24 cellular contexts compared by ENCODE assay signal in the genomic region with DNA sequence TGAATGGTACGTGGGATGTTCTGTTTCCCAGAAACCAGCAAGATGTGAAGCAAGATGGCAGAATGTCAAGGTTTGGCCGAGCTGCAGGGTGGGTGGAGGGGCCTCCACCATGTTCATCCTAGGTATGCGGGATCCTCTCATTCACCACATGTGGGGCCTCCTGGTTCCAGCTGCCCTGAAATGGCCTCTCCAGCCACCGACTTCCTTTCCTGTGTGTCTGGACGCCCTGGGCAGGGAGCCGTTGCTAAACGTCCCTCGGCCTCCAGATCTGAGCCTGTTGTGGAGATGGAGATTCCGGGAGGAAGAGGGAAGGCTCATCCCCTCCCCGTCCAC.
DNase-seq lines count a peak whose midpoint lies in the region; ATAC-seq, FAIRE-seq and TF ChIP-seq lines count a peak whose summit lies in the region.
"Had no signal": no experiment of that assay in that cellular context is flagged by ENCODE, and none has a peak within 500 bp of the region (broad histone marks: within the 10 kb centered on the region; RNA-seq: fewer than 3 reads in every experiment).

No MANE protein-coding gene starts in this region.

- H4K5ac ChIP-seq in H1 (ENCODE audit: insufficient read length, low read depth, low read length) = no peak overlapping the region

- H3K18ac ChIP-seq in H1 (ENCODE audit: extremely low read depth, low read length) = no peak overlapping the region

- no peak overlapping the region for H3K4me2 ChIP-seq in H1 (ENCODE audit: insufficient read depth in 1 of 2, low read depth in 2 of 2, low read length in 2 of 2)
- H3K4me2 ChIP-seq: KMS-11 had no signal

- H3K23me2 ChIP-seq in H1 (ENCODE audit: low read depth, low read length) = no peaks in the 10 kb centered on the region

- DNase-seq in cardiac septum (ENCODE audit: low spot score) (peak; percentile 35), heart right ventricle (no peak), H1 (ENCODE audit: low read depth in 1 of 2, low spot score in 2 of 2) (peak in 1 of 2 experiments; percentile 41), ovary (peak in 3 of 5 donors; percentile 4 to 14 (median 6)), DMS114 treated with DMSO at 0.1 percent for 48 hours (lab: John Stamatoyannopoulos, UW; ENCODE audit: unreplicated experiment) (no peak), epidermal melanocyte (ENCODE audit: insufficient read length, low spot score) (no peak)
- DNase-seq: AML-193; Calu3; GM23248; HCEC 1CT; IMR-90; NCI-H1436 treated with DMSO at 0.1 percent for 48 hours; NCI-H1930; NCI-H226; NCI-H510A treated with DMSO at 0.1 percent for 48 hours; NCI-H748 treated with DMSO at 0.1 percent for 48 hours; NK-92 treated with Interleukin-12 subunit alpha and Interleukin-12 subunit beta, amount 100 ng/mL, for 24 hours had no signal

- CTCF ChIA-PET in H1 (lab: Charles Lee; ENCODE audit: partially characterized antibody) = interaction anchor here (0.6 kb wide), 1 partner anchor 253 kb away, joined by 3 read pairs; no protein-coding TSS in a partner anchor

- ATAC-seq in heart right ventricle (no peak), HG03135 (IDR thresholded peaks at IDR 0.05; ENCODE audit: unreplicated experiment) (no peak)
- ATAC-seq: GM12878, SK-N-SH treated with all-trans-retinoic acid at 6 μM for 48 hours had no signal

- H4K8ac ChIP-seq in H1 (ENCODE audit: extremely low read depth, insufficient read depth, low read length) = 0 out of 2 replicates have a peak overlapping the region, but pooled peaks have one; percentile 35

- H2BK5ac ChIP-seq in H1 (ENCODE audit: low read depth, low read length) = no peak overlapping the region

- H2AFZ ChIP-seq in H1 (ENCODE audit: low read length) = no peak overlapping the region
- H2AFZ ChIP-seq: GM23248 had no signal

- TF ChIP-seq POLR2A in H1 (IDR thresholded peaks at IDR 0.05; ENCODE audit: control extremely low read depth in 1 of 2, low read depth in 2 of 2, low read length in 2 of 2) (no peak), ovary (IDR thresholded peaks at IDR 0.05) (no peak)

- no peak for FAIRE-seq in H1 (lab: Jason Lieb, UNC)
- FAIRE-seq: GM12878, HTR-8/SVneo had no signal

- TF ChIP-seq EP300 in H1 (IDR thresholded peaks at IDR 0.05; ENCODE audit: borderline replicate concordance in 1 of 2, low read depth in 2 of 2, low read length in 2 of 2) = no peak
- no peak for TF ChIP-seq EP300 in ovary (IDR thresholded peaks at IDR 0.05)

- no peak overlapping the region for H4K91ac ChIP-seq in H1 (replicated peaks; ENCODE audit: insufficient read length, low read length)

- H2BK20ac ChIP-seq in H1 (ENCODE audit: low read length) = no peak overlapping the region

- H2BK12ac ChIP-seq in H1 (ENCODE audit: low read depth, low read length) = no peak overlapping the region

- H3K79me2 ChIP-seq in H1 (ENCODE audit: control insufficient read depth in 1 of 2, insufficient read depth in 2 of 2, low read length in 2 of 2) = no peaks in the 10 kb centered on the region

- TF ChIP-seq RAD21 in H1 (IDR thresholded peaks at IDR 0.05 in 1 of 2, conservative IDR thresholded peaks at IDR 0.05 in 1 of 2; ENCODE audit: low read depth in 2 of 2, low read length in 2 of 2) = no peak

- peaks cover 0 to 6% (median 0%) of the 10 kb centered on the region in 7 donors for H3K27me3 ChIP-seq in heart right ventricle
- H3K27me3 ChIP-seq in H1 (replicated peaks in 1 of 4; ENCODE audit: control insufficient read depth in 3 of 4, extremely low read depth in 1 of 4, insufficient read depth in 3 of 4, low read length in 3 of 4) = no peaks in the 10 kb centered on the region
- H3K27me3 ChIP-seq in ovary = no peaks in the 10 kb centered on the region

- H3K4me3 ChIP-seq in heart right ventricle (no peak overlapping the region), H1 (ENCODE audit: extremely low read depth in 1 of 4, insufficient read depth in 2 of 4, low read depth in 3 of 4, low read length in 4 of 4) (no peak overlapping the region), ovary (no peak overlapping the region)
- H3K4me3 ChIP-seq: GM12878, GM23248 had no signal

- POLR2A ChIA-PET in H1 (lab: Charles Lee; ENCODE audit: partially characterized antibody) = no interaction called here

- no peak overlapping the region for H3K56ac ChIP-seq in H1 (replicated peaks; ENCODE audit: insufficient read length, low read depth, low read length)

- H3K36me3 ChIP-seq in heart right ventricle (no peaks in the 10 kb centered on the region), H1 (ENCODE audit: control insufficient read depth in 2 of 4, insufficient read depth in 4 of 4, low read length in 3 of 4) (no peaks in the 10 kb centered on the region), ovary (no peaks in the 10 kb centered on the region)

- H4K20me1 ChIP-seq in H1 (replicated peaks in 1 of 2; ENCODE audit: control insufficient read depth in 1 of 2, insufficient read depth in 2 of 2, low read length in 2 of 2) = no peaks in the 10 kb centered on the region

- no peak for TF ChIP-seq CTCF in heart right ventricle (IDR thresholded peaks at IDR 0.05)
- no peak for TF ChIP-seq CTCF in H1 (IDR thresholded peaks at IDR 0.05; ENCODE audit: control extremely low read depth in 1 of 3, insufficient read depth in 1 of 3, low read depth in 1 of 3, low read length in 3 of 3)
- TF ChIP-seq CTCF in ovary (IDR thresholded peaks at IDR 0.05) = no peak

- no peak overlapping the region for H3K23ac ChIP-seq in H1 (ENCODE audit: insufficient read length)

- H3K4me1 ChIP-seq in heart right ventricle = peaks cover 0 to 8% (median 0%) of the 10 kb centered on the region in 9 donors
- no peaks in the 10 kb centered on the region for H3K4me1 ChIP-seq in H1 (replicated peaks in 1 of 4; ENCODE audit: control insufficient read depth in 3 of 4, insufficient read depth in 4 of 4, low read length in 3 of 4)
- H3K4me1 ChIP-seq in ovary (ENCODE audit: insufficient read depth) = no peaks in the 10 kb centered on the region

- 80 to 81% methylated on average over 10 of the region's 10 CpGs for WGBS in heart right ventricle, 2 donors
- 89% methylated on average over 9 of the region's 10 CpGs; no CpG with 5 or more reads in 1 of the 2 experiments for WGBS in H1 (ENCODE audit: extremely low coverage in 1 of 2, insufficient coverage in 1 of 2, insufficient read length in 1 of 2, insufficient replicate concordance in 2 of 2, low coverage in 1 of 2, low lambda C conversion rate in 2 of 2, missing lambda C conversion rate in 1 of 2), 2 experiments
- 77 to 84% (median 78%) methylated on average over 10 of the region's 10 CpGs for WGBS in ovary, 3 donors

- H3K9ac ChIP-seq in H1 (replicated peaks in 1 of 4; ENCODE audit: extremely low read depth in 1 of 4, low read depth in 3 of 4, low read length in 3 of 4) = no peak overlapping the region
- H3K9ac ChIP-seq: GM23248, KMS-11 had no signal

- no peaks in the 10 kb centered on the region for H3K79me1 ChIP-seq in H1 (ENCODE audit: low read depth, low read length)

- no peak overlapping the region for H2AK5ac ChIP-seq in H1 (ENCODE audit: low read depth, low read length)

- H2BK15ac ChIP-seq in H1 (ENCODE audit: low read length) = no peak overlapping the region

- H3K9me3 ChIP-seq in heart right ventricle (peaks cover 0 to 45% (median 10%) of the 10 kb centered on the region in 11 donors), H1 (ENCODE audit: insufficient read depth in 2 of 2, low read depth in 1 of 2, low read length in 1 of 2) (peaks cover 12 to 19% of the 10 kb centered on the region in 2 experiments), ovary (no peaks in the 10 kb centered on the region)

- H3K14ac ChIP-seq in H1 (ENCODE audit: insufficient read length) = no peak overlapping the region

- no peak overlapping the region for H3K4ac ChIP-seq in H1 (replicated peaks; ENCODE audit: insufficient read length, low read depth, low read length)

- no peak overlapping the region for H2BK120ac ChIP-seq in H1 (replicated peaks; ENCODE audit: low read depth, low read length)

- intact Hi-C loops in cardiac septum (cut with DNase I) (no loop called here), heart right ventricle (cut with DNase I) (no loop called here), ovary (cut with DNase I) (no loop called here)

- H3K27ac ChIP-seq in heart right ventricle (no peak overlapping the region), H1 (ENCODE audit: low read depth, low read length) (no peak overlapping the region), ovary (no peak overlapping the region)
- H3K27ac ChIP-seq: C4-2B, GM23248, KMS-11, RWPE1 had no signal

TF ChIP-seq in H1, 55 proteins besides CTCF, POLR2A, EP300 and RAD21:
- TF ChIP-seq PHF8 (conservative IDR thresholded peaks at IDR 0.05; ENCODE audit: low read depth, low read length) (no peak), SUZ12 (IDR thresholded peaks at IDR 0.05; ENCODE audit: low read length) (no peak), YY1 (IDR thresholded peaks at IDR 0.05; ENCODE audit: low read depth, low read length) (no peak), RNF2 (IDR thresholded peaks at IDR 0.05; ENCODE audit: borderline replicate concordance, low read depth, low read length, missing control alignments, poor library complexity, severe bottlenecking) (no peak), TEAD4 (IDR thresholded peaks at IDR 0.05; ENCODE audit: low read depth, low read length) (no peak), CEBPB (IDR thresholded peaks at IDR 0.05; ENCODE audit: low read depth, low read length) (no peak), GTF2F1 (IDR thresholded peaks at IDR 0.05; ENCODE audit: borderline replicate concordance, low read depth, low read length) (no peak), EZH2 (IDR thresholded peaks at IDR 0.05; ENCODE audit: low read depth, low read length, severe bottlenecking) (no peak), CHD1 (IDR thresholded peaks at IDR 0.05; ENCODE audit: low read depth, low read length) (no peak), FOSL1 (IDR thresholded peaks at IDR 0.05; ENCODE audit: insufficient read depth, low read depth, low read length) (no peak), JUN (IDR thresholded peaks at IDR 0.05; ENCODE audit: low read depth, low read length) (no peak), SRF (IDR thresholded peaks at IDR 0.05; ENCODE audit: low read depth, low read length) (no peak), HDAC6 (IDR thresholded peaks at IDR 0.05; ENCODE audit: low read depth, low read length) (no peak), ASH2L (IDR thresholded peaks at IDR 0.05; ENCODE audit: low read length) (no peak), SIX5 (IDR thresholded peaks at IDR 0.05; ENCODE audit: low read depth, low read length) (no peak), JUND (IDR thresholded peaks at IDR 0.05; ENCODE audit: low read length) (no peak), GABPA (IDR thresholded peaks at IDR 0.05; ENCODE audit: borderline replicate concordance, insufficient read depth, low read length) (no peak), KDM5A (IDR thresholded peaks at IDR 0.05; ENCODE audit: low read length) (no peak)
- TF ChIP-seq, protein P1, sequence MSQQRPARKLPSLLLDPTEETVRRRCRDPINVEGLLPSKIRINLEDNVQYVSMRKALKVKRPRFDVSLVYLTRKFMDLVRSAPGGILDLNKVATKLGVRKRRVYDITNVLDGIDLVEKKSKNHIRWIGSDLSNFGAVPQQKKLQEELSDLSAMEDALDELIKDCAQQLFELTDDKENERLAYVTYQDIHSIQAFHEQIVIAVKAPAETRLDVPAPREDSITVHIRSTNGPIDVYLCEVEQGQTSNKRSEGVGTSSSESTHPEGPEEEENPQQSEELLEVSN (IDR thresholded peaks at IDR 0.05) = no peak

Comparison
In these comparisons a context has a peak if more than half of its experiments do, and no peak if none do; other contexts are left out.
1. DNase-seq: peak in cardiac septum (single experiment) and ovary (3 of 5); none in heart right ventricle (0 of 2), DMS114 treated with DMSO at 0.1 percent for 48 hours (single experiment) and epidermal melanocyte (single experiment).